ENCODE assay signal across 19 cellular contexts in the genomic region with DNA sequence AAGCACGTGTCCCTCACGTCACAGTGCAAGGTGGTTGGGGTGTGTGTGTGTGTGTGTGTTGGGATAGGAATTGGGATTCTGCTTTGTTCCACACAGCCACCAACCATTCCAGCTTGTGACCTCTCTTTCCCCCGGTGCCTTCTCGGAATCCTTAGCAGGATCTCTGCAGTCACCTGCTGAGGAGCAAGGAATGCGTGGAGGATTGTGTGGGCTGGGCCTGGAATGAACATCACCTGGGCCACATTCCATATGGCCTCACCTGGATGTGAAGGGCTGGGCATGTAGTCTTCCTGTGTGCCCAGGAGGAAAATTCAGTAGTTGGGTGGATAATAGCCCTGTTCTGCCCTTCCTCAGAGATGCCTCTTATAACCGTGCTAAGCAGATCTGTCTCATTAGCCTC.
DNase-seq lines count a peak whose midpoint lies in the region; ATAC-seq, FAIRE-seq and TF ChIP-seq lines count a peak whose summit lies in the region.
"Had no signal": no experiment of that assay in that cellular context is flagged by ENCODE, and none has a peak within 500 bp of the region (broad histone marks: within the 10 kb centered on the region; RNA-seq: fewer than 3 reads in every experiment).

No MANE protein-coding gene starts in this region.

- H3K23me2 ChIP-seq in H1 (ENCODE audit: low read depth, low read length) = no peaks in the 10 kb centered on the region; the same call in 1 of the 2 replicates

- POLR2A ChIA-PET in Caco-2 (lab: Charles Lee) = no interaction called here
- POLR2A ChIA-PET in H1 (lab: Charles Lee; ENCODE audit: partially characterized antibody) = interaction anchor here (0.6 kb wide), 1 partner anchor 230 kb away, joined by 3 read pairs; no protein-coding TSS in a partner anchor

- H3K18ac ChIP-seq in H1 (ENCODE audit: extremely low read depth, low read length) = no peak overlapping the region

- no peak overlapping the region for H4K8ac ChIP-seq in H1 (ENCODE audit: extremely low read depth, insufficient read depth, low read length)

- H2BK15ac ChIP-seq in H1 (ENCODE audit: low read length) = no peak overlapping the region; the same call in 1 of the 2 replicates

- H3K4me1 ChIP-seq in Caco-2 (peaks cover 47% of the 10 kb centered on the region), H1 (replicated peaks in 1 of 4; ENCODE audit: control insufficient read depth in 3 of 4, insufficient read depth in 4 of 4, low read length in 3 of 4) (peaks cover 0 to 10% (median 6%) of the 10 kb centered on the region in 4 experiments; a peak in 6 of 7 replicates), keratinocyte (ENCODE audit: control insufficient read depth, extremely low read depth, insufficient read depth, low read length) (peaks cover 35% of the 10 kb centered on the region), osteoblast (ENCODE audit: insufficient read depth, low read length) (no peaks in the 10 kb centered on the region), lower lobe of right lung (no peaks in the 10 kb centered on the region)
- H3K4me1 ChIP-seq: BLaER1 had no signal

- no peak overlapping the region for H3K56ac ChIP-seq in H1 (replicated peaks; ENCODE audit: insufficient read length, low read depth, low read length)

- no peak for TF ChIP-seq EP300 in Ishikawa (IDR thresholded peaks at IDR 0.05; ENCODE audit: borderline replicate concordance)
- TF ChIP-seq EP300 in H1 (IDR thresholded peaks at IDR 0.05; ENCODE audit: borderline replicate concordance in 1 of 2, low read depth in 2 of 2, low read length in 2 of 2) = no peak

- H3K36me3 ChIP-seq in Caco-2 (ENCODE audit: control insufficient read depth, insufficient read depth, low read length) = no peaks in the 10 kb centered on the region
- no peaks in the 10 kb centered on the region for H3K36me3 ChIP-seq in H1 (ENCODE audit: control insufficient read depth in 2 of 4, insufficient read depth in 4 of 4, low read length in 3 of 4)
- no peaks in the 10 kb centered on the region for H3K36me3 ChIP-seq in keratinocyte (ENCODE audit: control insufficient read depth in 2 of 2, extremely low read depth in 1 of 2, insufficient read depth in 2 of 2, low read length in 2 of 2)
- H3K36me3 ChIP-seq in osteoblast (ENCODE audit: insufficient read depth, low read length) = no peaks in the 10 kb centered on the region
- H3K36me3 ChIP-seq in lower lobe of right lung = no peaks in the 10 kb centered on the region
- H3K36me3 ChIP-seq: BLaER1 had no signal

- no peaks in the 10 kb centered on the region for H3K9me1 ChIP-seq in keratinocyte (ENCODE audit: control insufficient read depth, extremely low read depth, insufficient read depth, low read length)

- H3K9me3 Mint-ChIP-seq in Caco-2 (ENCODE audit: unreplicated experiment) (no peaks in the 10 kb centered on the region), osteocyte (ENCODE audit: unreplicated experiment) (no peaks in the 10 kb centered on the region)

- peak overlapping the region; percentile 94; the same call in 1 of the 2 replicates for H2BK12ac ChIP-seq in H1 (ENCODE audit: low read depth, low read length)

- H3K4me1 Mint-ChIP-seq in Caco-2 (ENCODE audit: low read depth, unreplicated experiment) (peaks cover 46% of the 10 kb centered on the region), osteocyte (ENCODE audit: unreplicated experiment) (no peaks in the 10 kb centered on the region)
- H3K4me1 Mint-ChIP-seq: CD14-positive monocyte; CD4-positive, alpha-beta memory T cell had no signal

- H3K27me3 ChIP-seq in Caco-2 (replicated peaks; ENCODE audit: control insufficient read depth, insufficient read depth, low read length) (no peaks in the 10 kb centered on the region), H1 (replicated peaks in 1 of 4; ENCODE audit: control insufficient read depth in 3 of 4, extremely low read depth in 1 of 4, insufficient read depth in 3 of 4, low read length in 3 of 4) (no peaks in the 10 kb centered on the region), keratinocyte (ENCODE audit: control insufficient read depth, extremely low read depth, insufficient read depth, low read length) (no peaks in the 10 kb centered on the region), osteoblast (ENCODE audit: insufficient read depth, low read length) (peaks cover 5% of the 10 kb centered on the region), lower lobe of right lung (ENCODE audit: low read depth) (no peaks in the 10 kb centered on the region)
- H3K27me3 ChIP-seq: BLaER1 had no signal

- intact Hi-C loops in Caco-2 (cut with micrococcal nuclease; ENCODE audit: unreplicated experiment) = loop anchor here (2.0 to 5.0 kb wide), 3 partner anchors 20 to 386 kb away; no protein-coding TSS in a partner anchor
- intact Hi-C loops in lower lobe of right lung (cut with DNase I) = no loop called here

- no peak for TF ChIP-seq POLR2A in H1 (IDR thresholded peaks at IDR 0.05; ENCODE audit: control extremely low read depth in 1 of 2, low read depth in 2 of 2, low read length in 2 of 2)

- no peaks in the 10 kb centered on the region for H3K9me3 ChIP-seq in Caco-2
- H3K9me3 ChIP-seq in H1 (ENCODE audit: insufficient read depth in 2 of 2, low read depth in 1 of 2, low read length in 1 of 2) = no peaks in the 10 kb centered on the region; a peak in 1 of 4 replicates
- H3K9me3 ChIP-seq in keratinocyte (ENCODE audit: control insufficient read depth, low read depth, low read length) = no peaks in the 10 kb centered on the region
- no peaks in the 10 kb centered on the region for H3K9me3 ChIP-seq in osteoblast (ENCODE audit: low read depth, low read length)
- no peaks in the 10 kb centered on the region for H3K9me3 ChIP-seq in lower lobe of right lung

- no peaks in the 10 kb centered on the region for H3K27me3 Mint-ChIP-seq in Caco-2 (ENCODE audit: insufficient read depth, unreplicated experiment)
- H3K27me3 Mint-ChIP-seq in osteocyte (ENCODE audit: unreplicated experiment) = peaks cover 40% of the 10 kb centered on the region

- H3K27ac ChIP-seq in H1 (ENCODE audit: low read depth, low read length) (no peak overlapping the region), keratinocyte (ENCODE audit: control insufficient read depth, insufficient read depth, low read length) (no peak overlapping the region), osteoblast (ENCODE audit: low read depth, low read length) (no peak overlapping the region), lower lobe of right lung (no peak overlapping the region)
- H3K27ac ChIP-seq: BLaER1 had no signal

- in situ Hi-C loops in KBM-7 (cut with MboI; ENCODE audit: low pct_unique_long_range_greater_than_20kb, low sequenced_read_pairs) = no loop called here

- peak overlapping the region; percentile 88 for H4K91ac ChIP-seq in H1 (replicated peaks; ENCODE audit: insufficient read length, low read length)

- H3K4ac ChIP-seq in H1 (replicated peaks; ENCODE audit: insufficient read length, low read depth, low read length) = no peak overlapping the region

- H4K20me1 ChIP-seq in H1 (replicated peaks in 1 of 2; ENCODE audit: control insufficient read depth in 1 of 2, insufficient read depth in 2 of 2, low read length in 2 of 2) (no peaks in the 10 kb centered on the region), keratinocyte (ENCODE audit: control insufficient read depth, extremely low read depth, insufficient read depth, low read length) (no peaks in the 10 kb centered on the region), osteoblast (ENCODE audit: insufficient read depth, low read length) (no peaks in the 10 kb centered on the region)
- H4K20me1 ChIP-seq: BLaER1 had no signal

- TF ChIP-seq CTCF in Caco-2 (IDR thresholded peaks at IDR 0.05; ENCODE audit: insufficient read depth in 1 of 2, low read depth in 1 of 2, low read length in 1 of 2, severe bottlenecking in 1 of 2, unreplicated experiment in 1 of 2) (no peak), H1 (IDR thresholded peaks at IDR 0.05; ENCODE audit: control extremely low read depth in 1 of 3, insufficient read depth in 1 of 3, low read depth in 1 of 3, low read length in 3 of 3) (no peak), keratinocyte (optimal IDR thresholded peaks at IDR 0.05 in 1 of 3, IDR thresholded peaks at IDR 0.05 in 1 of 3, conservative IDR thresholded peaks at IDR 0.05 in 1 of 3; ENCODE audit: extremely low read depth in 1 of 3, insufficient read depth in 2 of 3, low read length in 3 of 3) (no peak), osteoblast (IDR thresholded peaks at IDR 0.05; ENCODE audit: extremely low read depth, low read depth, low read length) (no peak), lower lobe of right lung (IDR thresholded peaks at IDR 0.05) (no peak), osteocyte (IDR thresholded peaks at IDR 0.05) (no peak)

- no peaks in the 10 kb centered on the region for H3K79me2 ChIP-seq in H1 (ENCODE audit: control insufficient read depth in 1 of 2, insufficient read depth in 2 of 2, low read length in 2 of 2)
- no peaks in the 10 kb centered on the region for H3K79me2 ChIP-seq in keratinocyte (ENCODE audit: control insufficient read depth, insufficient read depth, low read length)
- H3K79me2 ChIP-seq in osteoblast (ENCODE audit: insufficient read depth, low read length) = no peaks in the 10 kb centered on the region

- no peak overlapping the region for H3K4me2 ChIP-seq in H1 (ENCODE audit: insufficient read depth in 1 of 2, low read depth in 2 of 2, low read length in 2 of 2)
- H3K4me2 ChIP-seq in keratinocyte (ENCODE audit: control insufficient read depth, extremely low read depth, insufficient read depth, low read depth, low read length) = no peak overlapping the region
- H3K4me2 ChIP-seq in osteoblast (ENCODE audit: insufficient read depth, low read length) = no peak overlapping the region
- H3K4me2 ChIP-seq: BLaER1 had no signal

- no peak overlapping the region for H3K23ac ChIP-seq in H1 (ENCODE audit: insufficient read length)

- no peak overlapping the region for H2AFZ ChIP-seq in H1 (ENCODE audit: low read length)
- H2AFZ ChIP-seq in keratinocyte (ENCODE audit: control insufficient read depth, low read length) = no peak overlapping the region
- H2AFZ ChIP-seq in osteoblast (ENCODE audit: low read length) = no peak overlapping the region

- peak in 1 of 2 experiments; percentile 63 for DNase-seq in Caco-2
- no peak for DNase-seq in H1 (ENCODE audit: low read depth in 1 of 2, low spot score in 2 of 2)
- DNase-seq in keratinocyte (ENCODE audit: low read depth, low spot score) = no peak
- no peak for DNase-seq in osteoblast (ENCODE audit: insufficient read length, low spot score, missing footprints)
- DNase-seq in lower lobe of right lung = no peak
- no peak for DNase-seq in KBM-7
- no peak for DNase-seq in osteocyte (ENCODE audit: extremely low spot score, unreplicated experiment)
- DNase-seq: 8988T; Calu3; CD4-positive, alpha-beta memory T cell; DMS79 treated with DMSO at 0.1 percent for 48 hours; GF-D8; HCEC 1CT; IMR-90 had no signal

- BruUV-seq in Caco-2 (replicated peaks; lab: Mats Ljungman, UMichigan) = no TSS peak

- ATAC-seq in lower lobe of right lung = no peak
- ATAC-seq: GM12878 had no signal

- no peak overlapping the region for H2BK5ac ChIP-seq in H1 (ENCODE audit: low read depth, low read length)

- no peak overlapping the region for H3K14ac ChIP-seq in H1 (ENCODE audit: insufficient read length)

- H3K4me3 Mint-ChIP-seq in Caco-2 (ENCODE audit: unreplicated experiment) = no peak overlapping the region
- no peak overlapping the region for H3K4me3 Mint-ChIP-seq in osteocyte (ENCODE audit: unreplicated experiment)
- H3K4me3 Mint-ChIP-seq: CD14-positive monocyte; CD4-positive, alpha-beta memory T cell had no signal

- H3K4me3 ChIP-seq in Caco-2 (ENCODE audit: low read depth, low read length) (no peak overlapping the region), H1 (ENCODE audit: extremely low read depth in 1 of 4, insufficient read depth in 2 of 4, low read depth in 3 of 4, low read length in 4 of 4) (no peak overlapping the region), keratinocyte (ENCODE audit: control insufficient read depth in 2 of 3, extremely low read depth in 1 of 3, insufficient read depth in 2 of 3, low read depth in 1 of 3, low read length in 3 of 3) (no peak overlapping the region), osteoblast (ENCODE audit: insufficient read depth, low read length) (no peak overlapping the region), lower lobe of right lung (no peak overlapping the region)
- H3K4me3 ChIP-seq: BLaER1, GM12878 had no signal

- no peak overlapping the region for H2AK5ac ChIP-seq in H1 (ENCODE audit: low read depth, low read length)

- TF ChIP-seq RAD21 in Ishikawa (IDR thresholded peaks at IDR 0.05; ENCODE audit: low read depth) = no peak
- TF ChIP-seq RAD21 in H1 (IDR thresholded peaks at IDR 0.05 in 1 of 2, conservative IDR thresholded peaks at IDR 0.05 in 1 of 2; ENCODE audit: low read depth in 2 of 2, low read length in 2 of 2) = no peak

- no peak overlapping the region for H4K5ac ChIP-seq in H1 (ENCODE audit: insufficient read length, low read depth, low read length)

- CTCF ChIA-PET in Caco-2 (lab: Charles Lee) = interaction anchor here (0.8 to 1.0 kb wide), 3 partner anchors 37 to 120 kb away, joined by 3 to 4 read pairs (median 3); no protein-coding TSS in a partner anchor
- CTCF ChIA-PET in H1 (lab: Charles Lee; ENCODE audit: partially characterized antibody) = interaction anchor here (0.8 to 3.9 kb wide), 6 partner anchors 8 to 386 kb away, joined by 3 to 24 read pairs (median 7); no protein-coding TSS in a partner anchor

- H2BK120ac ChIP-seq in H1 (replicated peaks; ENCODE audit: low read depth, low read length) = no peak overlapping the region

- H2BK20ac ChIP-seq in H1 (ENCODE audit: low read length) = 0 out of 2 replicates have a peak overlapping the region, but pooled peaks have one; percentile 28

- 70% methylated on average over 6 of the region's 6 CpGs; no CpG with 5 or more reads in 1 of the 2 experiments for WGBS in H1 (ENCODE audit: extremely low coverage in 1 of 2, insufficient coverage in 1 of 2, insufficient read length in 1 of 2, insufficient replicate concordance in 2 of 2, low coverage in 1 of 2, low lambda C conversion rate in 2 of 2, missing lambda C conversion rate in 1 of 2), 2 experiments

- no peak for FAIRE-seq in H1 (lab: Jason Lieb, UNC)
- FAIRE-seq in keratinocyte (lab: Jason Lieb, UNC) = peak; percentile 73
- FAIRE-seq: GM12878, HTR-8/SVneo had no signal

- H3K9ac ChIP-seq in H1 (replicated peaks in 1 of 4; ENCODE audit: extremely low read depth in 1 of 4, low read depth in 3 of 4, low read length in 3 of 4) (no peak overlapping the region), keratinocyte (ENCODE audit: control insufficient read depth, extremely low read depth, insufficient read depth, low read length) (no peak overlapping the region)
- H3K9ac ChIP-seq: BLaER1 had no signal

- H3K27ac Mint-ChIP-seq in Caco-2 (ENCODE audit: unreplicated experiment) (peak overlapping the region; percentile 48), osteocyte (ENCODE audit: unreplicated experiment) (no peak overlapping the region)
- H3K27ac Mint-ChIP-seq: CD14-positive monocyte; CD4-positive, alpha-beta memory T cell had no signal

- no peaks in the 10 kb centered on the region for H3K79me1 ChIP-seq in H1 (ENCODE audit: low read depth, low read length)

- peaks cover 11% of the 10 kb centered on the region for H3K36me3 Mint-ChIP-seq in Caco-2 (ENCODE audit: insufficient read depth, unreplicated experiment)
- no peaks in the 10 kb centered on the region for H3K36me3 Mint-ChIP-seq in osteocyte (ENCODE audit: unreplicated experiment)

- dilution Hi-C loops in keratinocyte (cut with MboI; ENCODE audit: extremely low pct_ligation_motif_present, low sequenced_read_pairs) = no loop called here
